ENCODE assay signal across 16 cellular contexts in the genomic region with DNA sequence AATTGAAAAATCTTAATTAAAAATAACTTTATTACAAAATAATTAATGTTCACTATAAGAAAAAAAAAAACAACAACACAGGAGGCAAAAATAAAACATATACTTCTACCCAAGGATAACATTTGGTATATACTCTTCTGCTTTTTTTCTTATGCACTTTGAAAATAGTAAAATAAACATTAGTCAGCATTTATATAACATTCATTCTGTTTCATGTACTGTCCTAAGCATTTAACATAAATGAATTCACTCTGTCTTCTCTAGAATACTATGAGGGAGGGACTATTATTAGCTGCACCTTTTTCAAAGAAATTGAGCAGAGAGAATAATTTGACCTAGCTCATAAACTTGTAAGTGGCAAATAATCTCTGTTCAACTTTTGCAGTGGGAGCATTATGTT. TPM values are rescaled to one million over a fixed set of nuclear protein-coding genes. Genes with fewer than 3 reads are reported as not detected.
DNase-seq lines count a peak whose midpoint lies in the region; ATAC-seq, FAIRE-seq and TF ChIP-seq lines count a peak whose summit lies in the region.
"Had no signal": no experiment of that assay in that cellular context is flagged by ENCODE, and none has a peak within 500 bp of the region (broad histone marks: within the 10 kb centered on the region; RNA-seq: fewer than 3 reads in every experiment).

No MANE protein-coding gene starts in this region.

- H3K9me3 Mint-ChIP-seq in WTC11 = no peaks in the 10 kb centered on the region
- H3K9me3 Mint-ChIP-seq: CD14-positive monocyte; CD4-positive, alpha-beta memory T cell had no signal

- no peaks in the 10 kb centered on the region for H3K36me3 ChIP-seq in PC-3 (ENCODE audit: low read depth, low read length)
- H3K36me3 ChIP-seq: BLaER1 had no signal

- no peaks in the 10 kb centered on the region for H4K20me1 ChIP-seq in PC-3 (ENCODE audit: low read length)
- H4K20me1 ChIP-seq: BLaER1 had no signal

- POLR2A ChIA-PET in A549 (lab: Yijun Ruan, JAX) (no interaction called here), PC-3 (lab: Charles Lee; ENCODE audit: unreplicated experiment) (no interaction called here), WTC11 (lab: Charles Lee) (no interaction called here)

- no peak overlapping the region for H3K27ac ChIP-seq in A549
- H3K27ac ChIP-seq in PC-3 (ENCODE audit: low read length) = no peak overlapping the region
- H3K27ac ChIP-seq: BLaER1, GM23248 had no signal

- intact Hi-C loops in PC-3 (cut with micrococcal nuclease) = no loop called here

- TF ChIP-seq CTCF in A549 (IDR thresholded peaks at IDR 0.05) (no peak), PC-3 (conservative IDR thresholded peaks at IDR 0.05; ENCODE audit: low read depth, low read length) (no peak), WTC11 (IDR thresholded peaks at IDR 0.05) (no peak)

- H3K4me2 ChIP-seq in A549 (0 out of 3 replicates have a peak overlapping the region, but pooled peaks have one; percentile 5), PC-3 (ENCODE audit: low read length) (no peak overlapping the region)
- H3K4me2 ChIP-seq: BLaER1 had no signal

- no peak overlapping the region for H3K4me3 Mint-ChIP-seq in WTC11
- H3K4me3 Mint-ChIP-seq: CD14-positive monocyte; CD4-positive, alpha-beta memory T cell had no signal

- DNase-seq in A549 (ENCODE audit: low read depth in 1 of 2, low spot score in 1 of 2) (no peak), PC-3 (no peak), HT-29 (ENCODE audit: low spot score) (no peak), WTC11 (ENCODE audit: low spot score) (no peak)
- DNase-seq: CD4-positive, alpha-beta memory T cell; DMS153; DMS79; GDM1; GM23248; HCEC 1CT had no signal

- no peak overlapping the region for H3K9ac ChIP-seq in PC-3 (ENCODE audit: low read length)
- H3K9ac ChIP-seq: BLaER1, GM23248 had no signal

- H3K27me3 Mint-ChIP-seq in WTC11 (ENCODE audit: low read depth) = no peaks in the 10 kb centered on the region

- H3K27ac Mint-ChIP-seq in WTC11 = no peak overlapping the region
- H3K27ac Mint-ChIP-seq: CD14-positive monocyte; CD4-positive, alpha-beta memory T cell had no signal

- CTCF ChIA-PET in A549 (lab: Yijun Ruan, JAX) (no interaction called here), PC-3 (lab: Charles Lee) (no interaction called here), WTC11 (lab: Charles Lee) (no interaction called here)

- H3F3A ChIP-seq in PC-3 (ENCODE audit: low read length, unreplicated experiment) = no peaks in the 10 kb centered on the region

- TF ChIP-seq RAD21 in A549 (conservative IDR thresholded peaks at IDR 0.05 in 1 of 2, IDR thresholded peaks at IDR 0.05 in 1 of 2) = no peak

- H3K9me3 ChIP-seq in A549 = no peaks in the 10 kb centered on the region
- H3K9me3 ChIP-seq in PC-3 (ENCODE audit: low read length) = no peaks in the 10 kb centered on the region
- H3K9me3 ChIP-seq: BLaER1 had no signal

- FAIRE-seq in A549 (lab: Jason Lieb, UNC) (no peak), islet of Langerhans (lab: Jason Lieb, UNC) (peak; percentile 17)
- FAIRE-seq: GM12892, GM18507 had no signal

- no peak for TF ChIP-seq EP300 in A549 (IDR thresholded peaks at IDR 0.05)

- H3K79me2 ChIP-seq in PC-3 (ENCODE audit: low read length) = peaks cover 32% of the 10 kb centered on the region

- H3K9me2 ChIP-seq in PC-3 (replicated peaks; ENCODE audit: low read length) = no peaks in the 10 kb centered on the region

- no TSS peak for BruUV-seq in PC-3 (replicated peaks; lab: Mats Ljungman, UMichigan)

- no peak overlapping the region for H2AFZ ChIP-seq in PC-3 (ENCODE audit: low read length)
- H2AFZ ChIP-seq: GM23248 had no signal

- peaks cover 25% of the 10 kb centered on the region for H3K4me1 Mint-ChIP-seq in WTC11
- H3K4me1 Mint-ChIP-seq: CD4-positive, alpha-beta memory T cell had no signal

- no peak for TF ChIP-seq POLR2A in A549 (IDR thresholded peaks at IDR 0.05; ENCODE audit: low read length)

- H3K27me3 ChIP-seq in PC-3 (ENCODE audit: low read length) = no peaks in the 10 kb centered on the region
- H3K27me3 ChIP-seq: BLaER1 had no signal

- H3K4me3 ChIP-seq in A549 = no peak overlapping the region
- no peak overlapping the region for H3K4me3 ChIP-seq in PC-3 (ENCODE audit: low read length)
- H3K4me3 ChIP-seq: BLaER1, GM23248 had no signal

- ATAC-seq in A549 (no peak), PC-3 (peak; percentile 54), HG02884 (IDR thresholded peaks at IDR 0.05; ENCODE audit: unreplicated experiment) (no peak), WTC11 (no peak)

- peaks cover 77% of the 10 kb centered on the region for H3K4me1 ChIP-seq in A549
- H3K4me1 ChIP-seq in PC-3 (ENCODE audit: insufficient read depth, low read length) = peaks cover 27% of the 10 kb centered on the region
- H3K4me1 ChIP-seq: BLaER1 had no signal

- no peaks in the 10 kb centered on the region for H3K36me3 Mint-ChIP-seq in WTC11
- H3K36me3 Mint-ChIP-seq: CD14-positive monocyte; CD4-positive, alpha-beta memory T cell had no signal

TF ChIP-seq in A549, 52 proteins besides CTCF, POLR2A, EP300 and RAD21:
- TF ChIP-seq, protein P1, sequence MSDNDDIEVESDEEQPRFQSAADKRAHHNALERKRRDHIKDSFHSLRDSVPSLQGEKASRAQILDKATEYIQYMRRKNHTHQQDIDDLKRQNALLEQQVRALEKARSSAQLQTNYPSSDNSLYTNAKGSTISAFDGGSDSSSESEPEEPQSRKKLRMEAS (IDR thresholded peaks at IDR 0.05) = no peak
- peak; percentile 95 for TF ChIP-seq MAFK (IDR thresholded peaks at IDR 0.05; ENCODE audit: partially characterized antibody)

TF ChIP-seq in WTC11, 78 proteins besides CTCF, POLR2A, EP300 and RAD21 (continues in another document):
- TF ChIP-seq NR2C2 (CRISPR knock-in tag; IDR thresholded peaks at IDR 0.05) (no peak), ZNF416 (CRISPR knock-in tag; IDR thresholded peaks at IDR 0.05) (no peak), ZBTB21 (CRISPR knock-in tag; IDR thresholded peaks at IDR 0.05; ENCODE audit: borderline replicate concordance) (no peak), NFE2L1 (CRISPR knock-in tag; IDR thresholded peaks at IDR 0.05) (no peak), ETV6 (CRISPR knock-in tag; IDR thresholded peaks at IDR 0.05) (no peak), GTF2I (CRISPR knock-in tag; conservative IDR thresholded peaks at IDR 0.05) (no peak), EMX1 (CRISPR knock-in tag; IDR thresholded peaks at IDR 0.05) (no peak), IRF2 (CRISPR knock-in tag; IDR thresholded peaks at IDR 0.05; ENCODE audit: borderline replicate concordance, low read depth) (no peak), FOXK1 (CRISPR knock-in tag; IDR thresholded peaks at IDR 0.05) (no peak), ELF4 (CRISPR knock-in tag; IDR thresholded peaks at IDR 0.05; ENCODE audit: low read depth) (no peak), ZNF263 (CRISPR knock-in tag; IDR thresholded peaks at IDR 0.05; ENCODE audit: low read depth) (no peak), HMGA2 (CRISPR knock-in tag; IDR thresholded peaks at IDR 0.05) (no peak), ZNF396 (CRISPR knock-in tag; IDR thresholded peaks at IDR 0.05; ENCODE audit: borderline replicate concordance) (no peak), OVOL2 (CRISPR knock-in tag; IDR thresholded peaks at IDR 0.05; ENCODE audit: borderline replicate concordance) (no peak)
- TF ChIP-seq, protein P2, sequence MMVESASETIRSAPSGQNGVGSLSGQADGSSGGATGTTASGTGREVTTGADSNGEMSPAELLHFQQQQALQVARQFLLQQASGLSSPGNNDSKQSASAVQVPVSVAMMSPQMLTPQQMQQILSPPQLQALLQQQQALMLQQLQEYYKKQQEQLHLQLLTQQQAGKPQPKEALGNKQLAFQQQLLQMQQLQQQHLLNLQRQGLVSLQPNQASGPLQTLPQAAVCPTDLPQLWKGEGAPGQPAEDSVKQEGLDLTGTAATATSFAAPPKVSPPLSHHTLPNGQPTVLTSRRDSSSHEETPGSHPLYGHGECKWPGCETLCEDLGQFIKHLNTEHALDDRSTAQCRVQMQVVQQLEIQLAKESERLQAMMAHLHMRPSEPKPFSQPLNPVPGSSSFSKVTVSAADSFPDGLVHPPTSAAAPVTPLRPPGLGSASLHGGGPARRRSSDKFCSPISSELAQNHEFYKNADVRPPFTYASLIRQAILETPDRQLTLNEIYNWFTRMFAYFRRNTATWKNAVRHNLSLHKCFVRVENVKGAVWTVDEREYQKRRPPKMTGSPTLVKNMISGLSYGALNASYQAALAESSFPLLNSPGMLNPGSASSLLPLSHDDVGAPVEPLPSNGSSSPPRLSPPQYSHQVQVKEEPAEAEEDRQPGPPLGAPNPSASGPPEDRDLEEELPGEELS (CRISPR knock-in tag; IDR thresholded peaks at IDR 0.05) = no peak
- TF ChIP-seq, protein P3, sequence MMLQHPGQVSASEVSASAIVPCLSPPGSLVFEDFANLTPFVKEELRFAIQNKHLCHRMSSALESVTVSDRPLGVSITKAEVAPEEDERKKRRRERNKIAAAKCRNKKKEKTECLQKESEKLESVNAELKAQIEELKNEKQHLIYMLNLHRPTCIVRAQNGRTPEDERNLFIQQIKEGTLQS (CRISPR knock-in tag; conservative IDR thresholded peaks at IDR 0.05) = no peak
- TF ChIP-seq, protein P4, sequence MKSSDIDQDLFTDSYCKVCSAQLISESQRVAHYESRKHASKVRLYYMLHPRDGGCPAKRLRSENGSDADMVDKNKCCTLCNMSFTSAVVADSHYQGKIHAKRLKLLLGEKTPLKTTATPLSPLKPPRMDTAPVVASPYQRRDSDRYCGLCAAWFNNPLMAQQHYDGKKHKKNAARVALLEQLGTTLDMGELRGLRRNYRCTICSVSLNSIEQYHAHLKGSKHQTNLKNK (CRISPR knock-in tag; IDR thresholded peaks at IDR 0.05) = no peak
- TF ChIP-seq, protein P5, sequence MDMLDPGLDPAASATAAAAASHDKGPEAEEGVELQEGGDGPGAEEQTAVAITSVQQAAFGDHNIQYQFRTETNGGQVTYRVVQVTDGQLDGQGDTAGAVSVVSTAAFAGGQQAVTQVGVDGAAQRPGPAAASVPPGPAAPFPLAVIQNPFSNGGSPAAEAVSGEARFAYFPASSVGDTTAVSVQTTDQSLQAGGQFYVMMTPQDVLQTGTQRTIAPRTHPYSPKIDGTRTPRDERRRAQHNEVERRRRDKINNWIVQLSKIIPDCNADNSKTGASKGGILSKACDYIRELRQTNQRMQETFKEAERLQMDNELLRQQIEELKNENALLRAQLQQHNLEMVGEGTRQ (CRISPR knock-in tag; IDR thresholded peaks at IDR 0.05) = no peak

RNA-seq across cellular contexts. Expression of a gene that starts 48.3 kb away (rescaled TPM):
- polyA plus RNA-seq in A549 (2011; rRNA removed) (33.1 and 35.9 TPM in 2 replicates), A549 (2017; fragmentation: RNase III; extraction: RNeasy Plus Mini Kit Qiagen cat#74134 plus additional on column Dnase treatment) (31.4 to 32.0 TPM (median 31.6 TPM) in 3 replicates)
- 20.9 and 23.7 TPM in 2 replicates for polyA plus RNA-seq in A549 (2012; cell fraction: cytosol; rRNA removed)
- 12.1 and 13.2 TPM in 2 replicates for polyA plus RNA-seq in A549 (2012; cell fraction: nucleus; rRNA removed)
- polyA minus RNA-seq in A549 (2011; rRNA and poly(A)+ RNA removed) = 6.8 and 7.7 TPM in 2 replicates
- total RNA-seq in PC-3 (2014; rRNA removed) (9.0 and 11.0 TPM in 2 replicates), WTC11 (2021) (18.9 to 23.7 TPM (median 22.8 TPM) in 3 replicates)
- 7.1 and 10.1 TPM in 2 replicates for total RNA-seq in HT-29 (2014; rRNA removed; shearing (Covaris generic))
